Comparison of ENCODE assay signal across 34 cellular contexts in the genomic region with DNA sequence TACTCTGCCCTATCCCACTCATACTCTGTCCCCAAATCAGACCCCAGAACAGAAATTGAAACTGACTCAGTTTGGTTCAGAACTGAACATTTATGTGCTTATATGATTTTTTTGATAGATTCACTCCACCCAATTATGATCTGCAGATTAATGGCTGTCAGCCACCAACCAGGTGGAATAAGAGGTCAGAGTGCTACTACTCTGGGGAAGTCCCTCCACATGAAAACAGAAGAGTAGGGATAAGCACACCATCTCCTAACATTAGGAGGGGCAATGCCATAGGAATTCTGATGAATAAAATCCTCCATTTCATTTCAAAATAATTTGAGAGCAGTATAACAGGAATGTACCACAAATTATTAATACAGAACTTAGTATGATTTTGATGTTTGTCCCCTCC.
"Had no signal": no experiment of that assay in that cellular context is flagged by ENCODE, and none has a peak within 500 bp of the region (broad histone marks: within the 10 kb centered on the region; RNA-seq: fewer than 3 reads in every experiment).

No MANE protein-coding gene starts in this region.

- H3K4me3 ChIP-seq: MG63 had no signal

- DNase-seq: Karpas-422, Kasumi-1, MG63, MM.1S, MV-4-11, NCI-H1048, NCI-H1092, NCI-H1092 treated with DMSO at 0.1 percent for 48 hours, NCI-H1105, NCI-H1105 treated with DMSO at 0.1 percent for 48 hours, NCI-H1417, NCI-H1417 treated with DMSO at 0.1 percent for 48 hours, NCI-H1436, NCI-H1436 treated with DMSO at 0.1 percent for 48 hours, NCI-H146, NCI-H1694, NCI-H1694 treated with DMSO at 0.1 percent for 48 hours, NCI-H187, NCI-H187 treated with DMSO at 0.1 percent for 48 hours, NCI-H1930, NCI-H2029, NCI-H2029 treated with DMSO at 0.1 percent for 48 hours, NCI-H2081, NCI-H2081 treated with DMSO at 0.1 percent for 48 hours, NCI-H2107, NCI-H2171, NCI-H2171 treated with DMSO at 0.1 percent for 48 hours, NCI-H2227 treated with DMSO at 0.1 percent for 48 hours, NCI-H226, NCI-H345, NCI-H446, NCI-H446 treated with DMSO at 0.1 percent for 48 hours, NCI-H510A, NCI-H510A treated with DMSO at 0.1 percent for 48 hours had no signal

- H3K27me3 ChIP-seq: MG63 had no signal

- H3K9me3 ChIP-seq: MG63 had no signal

- H3K36me3 ChIP-seq: MG63 had no signal
